13 cellular contexts compared by ENCODE assay signal in genomic region chr10:34960983-34961382, GRCh38.
A peak's percentile ranks its signal among the peaks of the same experiment; 100 is the strongest.
DNase-seq lines count a peak whose midpoint lies in the region; TF ChIP-seq lines count a peak whose summit lies in the region.
"Had no signal": no experiment of that assay in that cellular context is flagged by ENCODE, and none has a peak within 500 bp of the region (broad histone marks: within the 10 kb centered on the region; RNA-seq: fewer than 3 reads in every experiment).

No MANE protein-coding gene starts in this region.

- H3K27me3 Mint-ChIP-seq in activated T-helper 2 cell treated with anti-CD3 and anti-CD28 coated beads, Interferon-gamma antibody, Interleukin-2, Interleukin-4, amounts not matched to agents 10 μg/mL and 5 μg/mL and 100 μg/mL, durations not matched to agents 14 hours and 24 hours and 36 hours (ENCODE audit: low read depth) = no peaks in the 10 kb centered on the region
- H3K27me3 Mint-ChIP-seq: activated naive CD8-positive, alpha-beta T cell; naive thymus-derived CD4-positive, alpha-beta T cell had no signal

- no peak overlapping the region for H3K27ac Mint-ChIP-seq in activated T-helper 2 cell treated with anti-CD3 and anti-CD28 coated beads, Interferon-gamma antibody, Interleukin-2, Interleukin-4, amounts not matched to agents 10 μg/mL and 5 μg/mL and 100 μg/mL, durations not matched to agents 14 hours and 24 hours and 36 hours
- H3K27ac Mint-ChIP-seq: activated naive CD8-positive, alpha-beta T cell; naive thymus-derived CD4-positive, alpha-beta T cell had no signal

- H3K9me3 Mint-ChIP-seq in activated T-helper 2 cell treated with anti-CD3 and anti-CD28 coated beads, Interferon-gamma antibody, Interleukin-2, Interleukin-4, amounts not matched to agents 10 μg/mL and 5 μg/mL and 100 μg/mL, durations not matched to agents 14 hours and 24 hours and 36 hours = no peaks in the 10 kb centered on the region
- H3K9me3 Mint-ChIP-seq: naive thymus-derived CD4-positive, alpha-beta T cell had no signal

- intact Hi-C loops in activated T-helper 2 cell treated with anti-CD3 and anti-CD28 coated beads, Interferon-gamma antibody, Interleukin-2, Interleukin-4, amounts not matched to agents 10 μg/mL and 5 μg/mL and 100 μg/mL, durations not matched to agents 14 hours and 24 hours and 36 hours (cut with micrococcal nuclease) = no loop called here

- no peak overlapping the region for H3K4me3 ChIP-seq in fibroblast of pulmonary artery (replicated peaks; ENCODE audit: low read depth, low read length)
- H3K4me3 ChIP-seq: esophagus squamous epithelium had no signal

- H3K36me3 Mint-ChIP-seq in activated T-helper 2 cell treated with anti-CD3 and anti-CD28 coated beads, Interferon-gamma antibody, Interleukin-2, Interleukin-4, amounts not matched to agents 10 μg/mL and 5 μg/mL and 100 μg/mL, durations not matched to agents 14 hours and 24 hours and 36 hours (ENCODE audit: low read depth) = no peaks in the 10 kb centered on the region
- H3K36me3 Mint-ChIP-seq: activated naive CD8-positive, alpha-beta T cell; naive thymus-derived CD4-positive, alpha-beta T cell had no signal

- H3K4me1 Mint-ChIP-seq in activated T-helper 2 cell treated with anti-CD3 and anti-CD28 coated beads, Interferon-gamma antibody, Interleukin-2, Interleukin-4, amounts not matched to agents 10 μg/mL and 5 μg/mL and 100 μg/mL, durations not matched to agents 14 hours and 24 hours and 36 hours (ENCODE audit: low read depth) = no peaks in the 10 kb centered on the region
- H3K4me1 Mint-ChIP-seq: naive thymus-derived CD4-positive, alpha-beta T cell had no signal

- in situ Hi-C loops in G401 (cut with HindIII; ENCODE audit: low sequenced_read_pairs) = no loop called here

- DNase-seq in G401 (ENCODE audit: low spot score) = peak; percentile 6
- peak; percentile 38 for DNase-seq in RKO (ENCODE audit: low spot score)
- peak; percentile 49 for DNase-seq in fibroblast of pulmonary artery (ENCODE audit: low read depth)
- peak; percentile 33 for DNase-seq in myocyte (ENCODE audit: low read depth)
- no peak for DNase-seq in activated CD4-positive, alpha-beta T cell treated with anti-CD3 and anti-CD28 coated beads, Interleukin-2, amount 50 U/mL, for 48 hours
- DNase-seq in A172 (ENCODE audit: low spot score) = no peak
- no peak for DNase-seq in activated gamma-delta T cell (lab: John Stamatoyannopoulos, UW)
- no peak for DNase-seq in activated T-helper 2 cell treated with anti-CD3 and anti-CD28 coated beads, Interferon-gamma antibody, Interleukin-2, Interleukin-4, amounts not matched to agents 10 μg/mL and 5 μg/mL and 100 μg/mL, durations not matched to agents 14 hours and 24 hours and 36 hours (ENCODE audit: low spot score)
- DNase-seq: activated CD4-positive, alpha-beta T cell treated with anti-CD3 and anti-CD28 coated beads, Interleukin-2, amount 50 U/mL, for 1 hour; esophagus squamous epithelium; naive thymus-derived CD4-positive, alpha-beta T cell; stimulated activated CD4-positive, alpha-beta T cell treated with anti-CD3 and anti-CD28 coated beads, Interleukin-2, amount 100 ng/mL, for 24 hours had no signal

- H3K4me3 Mint-ChIP-seq in activated T-helper 2 cell treated with anti-CD3 and anti-CD28 coated beads, Interferon-gamma antibody, Interleukin-2, Interleukin-4, amounts not matched to agents 10 μg/mL and 5 μg/mL and 100 μg/mL, durations not matched to agents 14 hours and 24 hours and 36 hours (ENCODE audit: low read depth) = no peak overlapping the region
- H3K4me3 Mint-ChIP-seq: activated naive CD8-positive, alpha-beta T cell; naive thymus-derived CD4-positive, alpha-beta T cell had no signal

- TF ChIP-seq CTCF in fibroblast of pulmonary artery (IDR thresholded peaks at IDR 0.05; ENCODE audit: low read length, missing control alignments) = peak; percentile 37

Comparison
In these comparisons a context has a peak if more than half of its experiments do, and no peak if none do; other contexts are left out.
1. DNase-seq: peak in G401 (single experiment), RKO (single experiment), fibroblast of pulmonary artery (single experiment) and myocyte (single experiment); none in activated CD4-positive, alpha-beta T cell treated with anti-CD3 and anti-CD28 coated beads, Interleukin-2, amount 50 U/mL, for 48 hours (0 of 2), A172 (single experiment), activated gamma-delta T cell (single experiment) and activated T-helper 2 cell treated with anti-CD3 and anti-CD28 coated beads, Interferon-gamma antibody, Interleukin-2, Interleukin-4, amounts not matched to agents 10 μg/mL and 5 μg/mL and 100 μg/mL, durations not matched to agents 14 hours and 24 hours and 36 hours (single experiment).